Comparison of ENCODE assay signal across 18 cellular contexts in genomic region chr2:147310335-147311057, GRCh38.
DNase-seq lines count a peak whose midpoint lies in the region; ATAC-seq and TF ChIP-seq lines count a peak whose summit lies in the region.
"Had no signal": no experiment of that assay in that cellular context is flagged by ENCODE, and none has a peak within 500 bp of the region (broad histone marks: within the 10 kb centered on the region; RNA-seq: fewer than 3 reads in every experiment).

No MANE protein-coding gene starts in this region.

- CTCF ChIA-PET in activated CD4-positive, alpha-beta T cell treated with anti-CD3 and anti-CD28 coated beads for 36 hours (lab: Charles Lee) = interaction anchor here (0.6 to 1.4 kb wide), 2 partner anchors 21 to 159 kb away, joined by 3 read pairs; no protein-coding TSS in a partner anchor
- CTCF ChIA-PET in activated naive CD4-positive, alpha-beta T cell treated with anti-CD3 and anti-CD28 coated beads for 36 hours (lab: Charles Lee) = no interaction called here

- H3K27ac ChIP-seq in neuronal stem cell (replicated peaks; ENCODE audit: low read length) (no peak overlapping the region), ovary (no peak overlapping the region)
- H3K27ac ChIP-seq: 22Rv1, A549, BLaER1 had no signal

- H2BK12ac ChIP-seq in neuronal stem cell (ENCODE audit: low read length) = no peak overlapping the region

- no peak overlapping the region for H2BK5ac ChIP-seq in neuronal stem cell (ENCODE audit: low read length)

- peak; percentile 82 for ATAC-seq in activated CD4-positive, alpha-beta T cell treated with anti-CD3 and anti-CD28 coated beads for 36 hours
- ATAC-seq: A549, GM23338 had no signal

- H3K4me3 Mint-ChIP-seq in activated CD4-positive, alpha-beta T cell treated with anti-CD3 and anti-CD28 coated beads for 36 hours = no peak overlapping the region
- H3K4me3 Mint-ChIP-seq in activated naive CD4-positive, alpha-beta T cell treated with anti-CD3 and anti-CD28 coated beads for 36 hours = no peak overlapping the region
- no peak overlapping the region for H3K4me3 Mint-ChIP-seq in T-helper 2 cell treated with Interferon-gamma antibody and Interleukin-4, amounts not matched to agents 5 μg/mL and 100 μg/mL, for 36 hours
- H3K4me3 Mint-ChIP-seq: CD14-positive monocyte; CD4-positive, alpha-beta memory T cell; GM23338 had no signal

- WGBS in neuronal stem cell (ENCODE audit: extremely low coverage in 2 of 2, insufficient read length in 2 of 2, insufficient replicate concordance in 1 of 2), 2 donors = no CpG with 5 or more reads among the region's 2 CpGs
- 91 to 95% (median 93%) methylated on average over 2 of the region's 2 CpGs for WGBS in ovary, 3 donors

- H3K4me3 ChIP-seq in neuronal stem cell (ENCODE audit: low read length in 2 of 2) (no peak overlapping the region), ovary (no peak overlapping the region)
- H3K4me3 ChIP-seq: A549, BLaER1, GM23338 had no signal

- no peak overlapping the region for H4K8ac ChIP-seq in neuronal stem cell (ENCODE audit: low read depth, low read length)

- DNase-seq in activated CD4-positive, alpha-beta T cell treated with anti-CD3 and anti-CD28 coated beads for 36 hours = no peak
- no peak for DNase-seq in activated CD4-positive, alpha-beta T cell treated with anti-CD3 and anti-CD28 coated beads, Interleukin-2, amount 50 U/mL, for 1 hour
- no peak for DNase-seq in activated naive CD4-positive, alpha-beta T cell treated with anti-CD3 and anti-CD28 coated beads for 36 hours
- no peak for DNase-seq in activated naive CD4-positive, alpha-beta T cell (lab: John Stamatoyannopoulos, UW)
- DNase-seq in neuronal stem cell (ENCODE audit: low spot score) = no peak
- no peak for DNase-seq in T-helper 2 cell treated with Interferon-gamma antibody and Interleukin-4, amounts not matched to agents 5 μg/mL and 100 μg/mL, for 36 hours (ENCODE audit: low spot score)
- DNase-seq in ovary = no peak
- DNase-seq: CD4-positive, alpha-beta memory T cell; DMS153; DMS79; GDM1; HCEC 1CT; IMR-90 had no signal

- H3K27me3 ChIP-seq in neuronal stem cell (ENCODE audit: control insufficient read depth in 3 of 3, insufficient read depth in 3 of 3, low read depth in 1 of 3, low read length in 3 of 3) (no peaks in the 10 kb centered on the region), ovary (no peaks in the 10 kb centered on the region)
- H3K27me3 ChIP-seq: BLaER1 had no signal

- intact Hi-C loops in activated CD4-positive, alpha-beta T cell treated with anti-CD3 and anti-CD28 coated beads for 36 hours (cut with DNase I, micrococcal nuclease) = no loop called here
- intact Hi-C loops in activated naive CD4-positive, alpha-beta T cell treated with anti-CD3 and anti-CD28 coated beads for 36 hours (cut with micrococcal nuclease) = loop anchor here (1.0 kb wide), 1 partner anchor 12 kb away; no protein-coding TSS in a partner anchor
- intact Hi-C loops in ovary (cut with DNase I) = no loop called here

- H2AK5ac ChIP-seq in neuronal stem cell (ENCODE audit: low read depth, low read length) = no peak overlapping the region

- H3K4me1 ChIP-seq in neuronal stem cell (ENCODE audit: control insufficient read depth in 2 of 2, insufficient read depth in 1 of 2, low read depth in 1 of 2, low read length in 2 of 2) = no peaks in the 10 kb centered on the region
- no peaks in the 10 kb centered on the region for H3K4me1 ChIP-seq in ovary (ENCODE audit: insufficient read depth)
- H3K4me1 ChIP-seq: A549, BLaER1 had no signal

- no peak overlapping the region for H3K18ac ChIP-seq in neuronal stem cell (ENCODE audit: low read length)

- peaks cover 3% of the 10 kb centered on the region for H3K4me1 Mint-ChIP-seq in activated CD4-positive, alpha-beta T cell treated with anti-CD3 and anti-CD28 coated beads for 36 hours
- H3K4me1 Mint-ChIP-seq in activated naive CD4-positive, alpha-beta T cell treated with anti-CD3 and anti-CD28 coated beads for 36 hours (ENCODE audit: low read depth) = peaks cover 4% of the 10 kb centered on the region
- peaks cover 2% of the 10 kb centered on the region for H3K4me1 Mint-ChIP-seq in T-helper 2 cell treated with Interferon-gamma antibody and Interleukin-4, amounts not matched to agents 5 μg/mL and 100 μg/mL, for 36 hours (ENCODE audit: low read depth)
- H3K4me1 Mint-ChIP-seq: CD14-positive monocyte had no signal

- H3K4me2 ChIP-seq in neuronal stem cell (ENCODE audit: insufficient read depth, low read length, poor library complexity, severe bottlenecking) = no peak overlapping the region
- H3K4me2 ChIP-seq: A549, BLaER1, GM23338 had no signal

- H3K23ac ChIP-seq in neuronal stem cell (ENCODE audit: low read depth, low read length, poor library complexity) = no peak overlapping the region

- POLR2A ChIA-PET in activated CD4-positive, alpha-beta T cell treated with anti-CD3 and anti-CD28 coated beads for 36 hours (lab: Charles Lee) = no interaction called here

- H3K4ac ChIP-seq in neuronal stem cell (ENCODE audit: low read length) = no peak overlapping the region

- H3K79me1 ChIP-seq in neuronal stem cell (ENCODE audit: low read depth, low read length) = no peaks in the 10 kb centered on the region

- no peak overlapping the region for H2BK120ac ChIP-seq in neuronal stem cell (ENCODE audit: low read depth, low read length)

- H3K9me3 ChIP-seq in neuronal stem cell (replicated peaks in 1 of 2; ENCODE audit: control insufficient read depth in 2 of 2, insufficient read depth in 1 of 2, low read depth in 1 of 2, low read length in 2 of 2) (no peaks in the 10 kb centered on the region), ovary (no peaks in the 10 kb centered on the region)
- H3K9me3 ChIP-seq: A549, BLaER1 had no signal

- H3K27ac Mint-ChIP-seq in activated CD4-positive, alpha-beta T cell treated with anti-CD3 and anti-CD28 coated beads for 36 hours = no peak overlapping the region
- peak overlapping the region; percentile 53 for H3K27ac Mint-ChIP-seq in activated naive CD4-positive, alpha-beta T cell treated with anti-CD3 and anti-CD28 coated beads for 36 hours
- H3K27ac Mint-ChIP-seq in T-helper 2 cell treated with Interferon-gamma antibody and Interleukin-4, amounts not matched to agents 5 μg/mL and 100 μg/mL, for 36 hours = no peak overlapping the region
- H3K27ac Mint-ChIP-seq: CD14-positive monocyte, GM23338 had no signal

- no peak for TF ChIP-seq EP300 in ovary (IDR thresholded peaks at IDR 0.05)

- H2BK15ac ChIP-seq in neuronal stem cell (ENCODE audit: low read length) = no peak overlapping the region

- H2AFZ ChIP-seq in neuronal stem cell (ENCODE audit: low read length) = peak overlapping the region; percentile 51
- H2AFZ ChIP-seq: GM23338 had no signal

- H3K36me3 ChIP-seq in neuronal stem cell (replicated peaks in 1 of 2; ENCODE audit: control insufficient read depth in 2 of 2, insufficient read depth in 2 of 2, low read length in 2 of 2) (no peaks in the 10 kb centered on the region), ovary (no peaks in the 10 kb centered on the region)
- H3K36me3 ChIP-seq: BLaER1 had no signal

- H3K9ac ChIP-seq in neuronal stem cell (ENCODE audit: low read depth, low read length, poor library complexity) = no peak overlapping the region
- H3K9ac ChIP-seq: BLaER1 had no signal

- H3K9me3 Mint-ChIP-seq in activated CD4-positive, alpha-beta T cell treated with anti-CD3 and anti-CD28 coated beads for 36 hours (ENCODE audit: low read depth) = peaks cover 2% of the 10 kb centered on the region
- H3K9me3 Mint-ChIP-seq in activated naive CD4-positive, alpha-beta T cell treated with anti-CD3 and anti-CD28 coated beads for 36 hours = no peaks in the 10 kb centered on the region
- H3K9me3 Mint-ChIP-seq in T-helper 2 cell treated with Interferon-gamma antibody and Interleukin-4, amounts not matched to agents 5 μg/mL and 100 μg/mL, for 36 hours = peaks cover 5% of the 10 kb centered on the region

- H4K91ac ChIP-seq in neuronal stem cell (ENCODE audit: low read depth, low read length, poor library complexity) = no peak overlapping the region

- no peaks in the 10 kb centered on the region for H3K27me3 Mint-ChIP-seq in activated CD4-positive, alpha-beta T cell treated with anti-CD3 and anti-CD28 coated beads for 36 hours
- H3K27me3 Mint-ChIP-seq in activated naive CD4-positive, alpha-beta T cell treated with anti-CD3 and anti-CD28 coated beads for 36 hours (ENCODE audit: low read depth) = no peaks in the 10 kb centered on the region
- peaks cover 5% of the 10 kb centered on the region for H3K27me3 Mint-ChIP-seq in T-helper 2 cell treated with Interferon-gamma antibody and Interleukin-4, amounts not matched to agents 5 μg/mL and 100 μg/mL, for 36 hours (ENCODE audit: low read depth)
- H3K27me3 Mint-ChIP-seq: CD4-positive, alpha-beta memory T cell had no signal

- H3K36me3 Mint-ChIP-seq in activated CD4-positive, alpha-beta T cell treated with anti-CD3 and anti-CD28 coated beads for 36 hours (ENCODE audit: low read depth) = no peaks in the 10 kb centered on the region
- H3K36me3 Mint-ChIP-seq in activated naive CD4-positive, alpha-beta T cell treated with anti-CD3 and anti-CD28 coated beads for 36 hours (ENCODE audit: low read depth) = no peaks in the 10 kb centered on the region
- H3K36me3 Mint-ChIP-seq in T-helper 2 cell treated with Interferon-gamma antibody and Interleukin-4, amounts not matched to agents 5 μg/mL and 100 μg/mL, for 36 hours (ENCODE audit: low read depth) = no peaks in the 10 kb centered on the region
- H3K36me3 Mint-ChIP-seq: CD14-positive monocyte; CD4-positive, alpha-beta memory T cell had no signal

- TF ChIP-seq CTCF in ovary (IDR thresholded peaks at IDR 0.05) = no peak

- no peak overlapping the region for H3K14ac ChIP-seq in neuronal stem cell (ENCODE audit: low read length)

- TF ChIP-seq POLR2A in ovary (IDR thresholded peaks at IDR 0.05) = no peak
